Comparison of ENCODE assay signal across 10 cellular contexts in the genomic region with DNA sequence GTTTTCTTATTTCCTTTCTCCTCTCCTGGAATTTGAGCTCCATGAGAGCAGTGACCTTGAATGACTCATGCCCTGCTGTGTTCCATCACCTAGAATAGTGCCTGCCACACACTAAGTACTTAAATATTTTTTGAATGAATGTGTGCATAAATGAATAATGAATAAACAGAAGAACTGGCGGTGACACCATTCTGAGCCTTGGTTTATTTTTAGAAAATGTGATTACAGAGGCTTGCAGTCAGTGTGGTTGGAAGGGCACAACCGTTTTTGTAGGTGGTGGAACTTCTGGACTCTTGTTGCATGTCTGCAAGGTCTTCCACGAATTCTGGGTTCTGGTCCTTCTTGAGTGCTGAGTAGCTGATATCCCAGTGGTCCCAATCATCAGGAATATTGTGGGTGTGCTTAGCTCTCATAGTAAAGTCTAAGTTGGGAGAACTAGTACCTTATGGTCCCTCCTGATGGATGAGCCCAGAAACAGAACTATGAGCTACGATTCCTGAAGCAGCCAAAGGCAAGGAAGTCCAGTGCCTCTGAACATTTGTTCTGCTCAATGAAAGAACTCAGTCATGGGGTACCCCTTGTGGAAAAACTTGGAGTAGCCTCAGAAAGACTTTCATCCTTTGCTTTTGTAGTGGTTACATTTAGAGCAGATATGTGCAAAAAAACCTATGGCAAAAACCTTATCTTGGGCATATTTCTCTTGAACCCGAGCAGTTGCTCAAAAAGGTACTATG. TPM values are rescaled to one million over a fixed set of nuclear protein-coding genes. Genes with fewer than 3 reads are reported as not detected.
A peak's percentile ranks its signal among the peaks of the same experiment; 100 is the strongest.
DNase-seq lines count a peak whose midpoint lies in the region; ATAC-seq, FAIRE-seq and TF ChIP-seq lines count a peak whose summit lies in the region.
"Had no signal": no experiment of that assay in that cellular context is flagged by ENCODE, and none has a peak within 500 bp of the region (broad histone marks: within the 10 kb centered on the region; RNA-seq: fewer than 3 reads in every experiment).

No MANE protein-coding gene starts in this region.

- H3K27ac ChIP-seq in RWPE2 (ENCODE audit: poor library complexity, severe bottlenecking) (no peak overlapping the region), pancreas (peak overlapping the region in 3 of 4 donors; percentile 40 to 72 (median 68))
- H3K27ac ChIP-seq in CD4-positive, alpha-beta T cell (ENCODE audit: low read depth, low read length) = no peak overlapping the region

- FAIRE-seq in pancreas (lab: Jason Lieb, UNC) = peak; percentile 66

- CTCF ChIA-PET in CD4-positive, alpha-beta T cell (lab: Charles Lee) = no interaction called here

- no peaks in the 10 kb centered on the region for H3K36me3 Mint-ChIP-seq in CD4-positive, alpha-beta T cell (ENCODE audit: low read depth)

- POLR2A ChIA-PET in CD4-positive, alpha-beta T cell (lab: Charles Lee) = no interaction called here

- 23 to 25% methylated on average over 5 of the region's 5 CpGs for WGBS in pancreas, 2 donors

- H3K4me3 Mint-ChIP-seq in CD4-positive, alpha-beta T cell = no peak overlapping the region

- TF ChIP-seq CTCF in RWPE2 (IDR thresholded peaks at IDR 0.05; ENCODE audit: poor library complexity, severe bottlenecking) = no peak
- peak in 1 of 4 donors; percentile 6 for TF ChIP-seq CTCF in pancreas (IDR thresholded peaks at IDR 0.05)
- no peak for TF ChIP-seq CTCF in CD4-positive, alpha-beta T cell (IDR thresholded peaks at IDR 0.05)

- H3K27me3 ChIP-seq in RWPE2 (ENCODE audit: insufficient read depth, poor library complexity, severe bottlenecking) = no peaks in the 10 kb centered on the region
- no peaks in the 10 kb centered on the region for H3K27me3 ChIP-seq in pancreas
- no peaks in the 10 kb centered on the region for H3K27me3 ChIP-seq in CD4-positive, alpha-beta T cell (ENCODE audit: control insufficient read depth, insufficient read depth, low read length)

- H3K36me3 ChIP-seq in RWPE2 (ENCODE audit: low read depth) (no peaks in the 10 kb centered on the region), pancreas (no peaks in the 10 kb centered on the region)

- peaks cover 17% of the 10 kb centered on the region for H3K27me3 Mint-ChIP-seq in CD4-positive, alpha-beta T cell

- H3K9me3 ChIP-seq in RWPE2 (ENCODE audit: severe bottlenecking) (no peaks in the 10 kb centered on the region), pancreas (no peaks in the 10 kb centered on the region)
- no peaks in the 10 kb centered on the region for H3K9me3 ChIP-seq in CD4-positive, alpha-beta T cell (ENCODE audit: control insufficient read depth, low read length)

- H3K9me3 Mint-ChIP-seq in CD4-positive, alpha-beta T cell = no peaks in the 10 kb centered on the region

- ATAC-seq in RWPE2 (ENCODE audit: low read depth) (peak; percentile 97), pancreas (peak; percentile 83 to 89 (median 86)), GM21619 (IDR thresholded peaks at IDR 0.05; ENCODE audit: unreplicated experiment) (no peak)
- ATAC-seq in CD4-positive, alpha-beta T cell (ENCODE audit: poor library complexity) = no peak

- intact Hi-C loops in pancreas (cut with DNase I) = no loop called here
- intact Hi-C loops in CD4-positive, alpha-beta T cell (cut with DNase I, micrococcal nuclease) = no loop called here

- DNase-seq in ELR (ENCODE audit: low read depth) = peak; percentile 98
- no peak for DNase-seq in RWPE2 (ENCODE audit: low spot score)
- peak; percentile 87 for DNase-seq in fibroblast of peridontal ligament (ENCODE audit: extremely low read depth)
- DNase-seq in pancreas = peak in 3 of 6 donors; percentile 55 to 71 (median 62)
- no peak for DNase-seq in superior temporal gyrus (ENCODE audit: extremely low spot score)
- no peak for DNase-seq in CD4-positive, alpha-beta T cell
- DNase-seq in NCI-H2227 (lab: John Stamatoyannopoulos, UW; ENCODE audit: unreplicated experiment) = no peak
- DNase-seq: anterior cingulate cortex, NCI-H187 treated with DMSO at 0.1 percent for 48 hours had no signal

- no peaks in the 10 kb centered on the region for H3K4me1 Mint-ChIP-seq in CD4-positive, alpha-beta T cell (ENCODE audit: low read depth)

- H3K27ac Mint-ChIP-seq in CD4-positive, alpha-beta T cell = no peak overlapping the region

- H3K4me1 ChIP-seq in RWPE2 (ENCODE audit: insufficient read depth, poor library complexity, severe bottlenecking) (peaks cover 16% of the 10 kb centered on the region), pancreas (peaks cover 12 to 23% (median 20%) of the 10 kb centered on the region in 3 donors)

- H3K4me3 ChIP-seq in RWPE2 (ENCODE audit: severe bottlenecking) = no peak overlapping the region
- H3K4me3 ChIP-seq in pancreas = no peak overlapping the region

RNA-seq across cellular contexts. Expression of a gene that starts 28.8 kb away (rescaled TPM):
- total RNA-seq in pancreas = 10 to 100 TPM in 4 of 6 donors, 1 to 10 TPM in 2; 6.8 to 29.4 (median 10.9) TPM
- 10 to 100 TPM in 1 of 2 donors, 1 to 10 TPM in 1; 3.8 to 12.1 TPM for polyA plus RNA-seq in pancreas
- total RNA-seq in CD4-positive, alpha-beta T cell = not detected

RNA-seq across cellular contexts. Expression of a gene that starts 41.8 kb away (rescaled TPM):
- 10 to 100 TPM in 1 of 6 donors, 1 to 10 TPM in 5; 3.7 to 11.9 (median 5.8) TPM for total RNA-seq in pancreas
- polyA plus RNA-seq in pancreas = 1 to 10 TPM in 1 of 2 donors, under 1 TPM in 1; 0.61 to 2.1 TPM
- not detected for total RNA-seq in CD4-positive, alpha-beta T cell

Comparison
In these comparisons a context has a peak if more than half of its experiments do, and no peak if none do; other contexts are left out.
1. DNase-seq: peak in ELR (single experiment) and fibroblast of peridontal ligament (single experiment); none in RWPE2 (single experiment), superior temporal gyrus (single experiment), CD4-positive, alpha-beta T cell (0 of 10) and NCI-H2227 (single experiment).
2. ATAC-seq: peak in RWPE2 (single experiment) and pancreas (4 of 4); none in GM21619 (single experiment) and CD4-positive, alpha-beta T cell (single experiment).
3. H3K27ac ChIP-seq: peak in pancreas (3 of 4); none in RWPE2 (single experiment) and CD4-positive, alpha-beta T cell (single experiment).
4. RNA of a gene that starts 28.8 kb away (total RNA-seq): 6.8 to 29.4 TPM in pancreas; not detected in CD4-positive, alpha-beta T cell; every median in the first group is over 4 times any median in the second.
5. RNA of a gene that starts 41.8 kb away (total RNA-seq): 3.7 to 11.9 TPM in pancreas; not detected in CD4-positive, alpha-beta T cell; every median in the first group is over 4 times any median in the second.